17 cellular contexts compared by ENCODE assay signal in genomic region chr19:17743874-17744273, GRCh38. TPM values are rescaled to one million over a fixed set of nuclear protein-coding genes. Genes with fewer than 3 reads are reported as not detected.
A peak's percentile ranks its signal among the peaks of the same experiment; 100 is the strongest.
DNase-seq lines count a peak whose midpoint lies in the region; ATAC-seq, FAIRE-seq and TF ChIP-seq lines count a peak whose summit lies in the region.
"Had no signal": no experiment of that assay in that cellular context is flagged by ENCODE, and none has a peak within 500 bp of the region (broad histone marks: within the 10 kb centered on the region; RNA-seq: fewer than 3 reads in every experiment).

No MANE protein-coding gene starts in this region.

- no peak overlapping the region for H2BK15ac ChIP-seq in mesendoderm (replicated peaks; ENCODE audit: low read depth)

- H3K36me3 ChIP-seq in bronchial epithelial cell (ENCODE audit: control insufficient read depth, insufficient read depth, low read length) (no peaks in the 10 kb centered on the region), mesendoderm (ENCODE audit: control insufficient read depth, insufficient read depth, low read length) (no peaks in the 10 kb centered on the region)
- H3K36me3 ChIP-seq: pancreas, SJCRH30 had no signal

- CTCF ChIA-PET in activated CD4-positive, alpha-beta T cell treated with anti-CD3 and anti-CD28 coated beads, Interleukin-2, amount 10 ng/mL, durations not matched to agents 7 days and 5 days (lab: Charles Lee), result interaction anchor here (0.6 to 4.0 kb wide), 3 partner anchors 13 to 55 kb away, joined by 3 to 20 read pairs (median 6); partner anchors contain the start of gene MAP1S

- H3K79me2 ChIP-seq in mesendoderm (ENCODE audit: control insufficient read depth, insufficient read depth, low read length), result no peaks in the 10 kb centered on the region

- H3K27ac Mint-ChIP-seq in activated CD4-positive, alpha-beta T cell treated with anti-CD3 and anti-CD28 coated beads, Interleukin-2, amount 10 ng/mL, durations not matched to agents 24 days and 14 days, result peak overlapping the region; percentile 79
- no peak overlapping the region for H3K27ac Mint-ChIP-seq in activated CD4-positive, alpha-beta T cell treated with anti-CD3 and anti-CD28 coated beads, Interleukin-2, amount 10 ng/mL, durations not matched to agents 7 days and 5 days

- H3K27me3 ChIP-seq in bronchial epithelial cell (ENCODE audit: control insufficient read depth, insufficient read depth, low read length) (no peaks in the 10 kb centered on the region), mesendoderm (ENCODE audit: insufficient read depth, low read length, poor library complexity) (no peaks in the 10 kb centered on the region)
- H3K27me3 ChIP-seq: pancreas, SJCRH30 had no signal

- no peak overlapping the region for H3K56ac ChIP-seq in mesendoderm (ENCODE audit: low read length)

- no peak overlapping the region for H3K27ac ChIP-seq in mesendoderm (ENCODE audit: low read depth, low read length)
- H3K27ac ChIP-seq: pancreas, SJCRH30, WERI-Rb-1 had no signal

- intact Hi-C loops in activated CD4-positive, alpha-beta T cell treated with anti-CD3 and anti-CD28 coated beads, Interleukin-2, amount 10 ng/mL, durations not matched to agents 24 days and 14 days (cut with micrococcal nuclease), result no loop called here

- peak; percentile 72 for DNase-seq in activated CD4-positive, alpha-beta T cell treated with anti-CD3 and anti-CD28 coated beads, Interleukin-2, amount 10 ng/mL, durations not matched to agents 24 days and 14 days
- DNase-seq in activated CD4-positive, alpha-beta T cell treated with anti-CD3 and anti-CD28 coated beads, Interleukin-2, amount 10 ng/mL, durations not matched to agents 7 days and 5 days, result no peak
- DNase-seq in NAMALWA (ENCODE audit: low spot score) (peak; percentile 63), bronchial epithelial cell (ENCODE audit: low read depth) (peak; percentile 33), mesendoderm (peak; percentile 70), Kasumi-1 (lab: John Stamatoyannopoulos, UW) (no peak), HPDE6-E6E7 (ENCODE audit: extremely low spot score) (no peak)
- DNase-seq: DND-41, NCI-H1694, pancreas, SJCRH30, WERI-Rb-1 had no signal

- H2BK120ac ChIP-seq in mesendoderm (ENCODE audit: low read depth, low read length), result no peak overlapping the region

- H3K79me1 ChIP-seq in mesendoderm (ENCODE audit: low read length), result no peaks in the 10 kb centered on the region

- H3K9ac ChIP-seq in mesendoderm (ENCODE audit: low read length), result no peak overlapping the region

- H3K23ac ChIP-seq in mesendoderm (ENCODE audit: low read length), result no peak overlapping the region

- no peak overlapping the region for H4K8ac ChIP-seq in mesendoderm (ENCODE audit: low read depth, low read length)

- H3K27me3 Mint-ChIP-seq in activated CD4-positive, alpha-beta T cell treated with anti-CD3 and anti-CD28 coated beads, Interleukin-2, amount 10 ng/mL, durations not matched to agents 24 days and 14 days, result no peaks in the 10 kb centered on the region
- H3K27me3 Mint-ChIP-seq in activated CD4-positive, alpha-beta T cell treated with anti-CD3 and anti-CD28 coated beads, Interleukin-2, amount 10 ng/mL, durations not matched to agents 7 days and 5 days, result no peaks in the 10 kb centered on the region

- no peak overlapping the region for H2AK5ac ChIP-seq in mesendoderm (ENCODE audit: low read length)

- no peak overlapping the region for H3K18ac ChIP-seq in mesendoderm (ENCODE audit: low read length)

- H3K4me1 Mint-ChIP-seq in activated CD4-positive, alpha-beta T cell treated with anti-CD3 and anti-CD28 coated beads, Interleukin-2, amount 10 ng/mL, durations not matched to agents 24 days and 14 days, result peaks cover 20% of the 10 kb centered on the region
- H3K4me1 Mint-ChIP-seq in activated CD4-positive, alpha-beta T cell treated with anti-CD3 and anti-CD28 coated beads, Interleukin-2, amount 10 ng/mL, durations not matched to agents 7 days and 5 days, result peaks cover 41% of the 10 kb centered on the region

- no peak overlapping the region for H3K4me2 ChIP-seq in mesendoderm (ENCODE audit: low read length)

- no peak overlapping the region for H4K5ac ChIP-seq in mesendoderm (ENCODE audit: low read length)

- no peak for FAIRE-seq in bronchial epithelial cell (lab: Jason Lieb, UNC)
- FAIRE-seq: endometrium, H54, HTR-8/SVneo, pancreas had no signal

- no peak for ATAC-seq in HG03159 (IDR thresholded peaks at IDR 0.05; ENCODE audit: unreplicated experiment)
- ATAC-seq: pancreas had no signal

- POLR2A ChIA-PET in activated CD4-positive, alpha-beta T cell treated with anti-CD3 and anti-CD28 coated beads, Interleukin-2, amount 10 ng/mL, durations not matched to agents 7 days and 5 days (lab: Charles Lee), result no interaction called here

- no peak overlapping the region for H2BK5ac ChIP-seq in mesendoderm (ENCODE audit: low read length)

- WGBS in mesendoderm (ENCODE audit: extremely low coverage, insufficient coverage, low lambda C conversion rate), result no CpG with 5 or more reads among the region's 1 CpG

- H3K4ac ChIP-seq in mesendoderm (ENCODE audit: low read depth, low read length), result no peak overlapping the region

- H3K9me3 Mint-ChIP-seq in activated CD4-positive, alpha-beta T cell treated with anti-CD3 and anti-CD28 coated beads, Interleukin-2, amount 10 ng/mL, durations not matched to agents 24 days and 14 days, result no peaks in the 10 kb centered on the region
- no peaks in the 10 kb centered on the region for H3K9me3 Mint-ChIP-seq in activated CD4-positive, alpha-beta T cell treated with anti-CD3 and anti-CD28 coated beads, Interleukin-2, amount 10 ng/mL, durations not matched to agents 7 days and 5 days

- no peak for TF ChIP-seq CTCF in bronchial epithelial cell (IDR thresholded peaks at IDR 0.05; ENCODE audit: insufficient read depth, low read length, severe bottlenecking)

- H3K36me3 Mint-ChIP-seq in activated CD4-positive, alpha-beta T cell treated with anti-CD3 and anti-CD28 coated beads, Interleukin-2, amount 10 ng/mL, durations not matched to agents 24 days and 14 days (ENCODE audit: low read depth), result peaks cover 7% of the 10 kb centered on the region
- H3K36me3 Mint-ChIP-seq in activated CD4-positive, alpha-beta T cell treated with anti-CD3 and anti-CD28 coated beads, Interleukin-2, amount 10 ng/mL, durations not matched to agents 7 days and 5 days (ENCODE audit: low read depth), result peaks cover 1% of the 10 kb centered on the region

- H3K4me3 Mint-ChIP-seq in activated CD4-positive, alpha-beta T cell treated with anti-CD3 and anti-CD28 coated beads, Interleukin-2, amount 10 ng/mL, durations not matched to agents 24 days and 14 days, result no peak overlapping the region
- H3K4me3 Mint-ChIP-seq in activated CD4-positive, alpha-beta T cell treated with anti-CD3 and anti-CD28 coated beads, Interleukin-2, amount 10 ng/mL, durations not matched to agents 7 days and 5 days, result no peak overlapping the region

- H3K4me3 ChIP-seq in bronchial epithelial cell (ENCODE audit: low read depth, low read length) (no peak overlapping the region), mesendoderm (ENCODE audit: low read length) (no peak overlapping the region)
- H3K4me3 ChIP-seq: pancreas, SJCRH30 had no signal

- H3K4me1 ChIP-seq in mesendoderm (ENCODE audit: control insufficient read depth, low read depth, low read length), result no peaks in the 10 kb centered on the region
- H3K4me1 ChIP-seq: pancreas had no signal

RNA-seq across cellular contexts. Expression of gene FCHO1, which starts 7.4 kb away (rescaled TPM):
- total RNA-seq in activated CD4-positive, alpha-beta T cell treated with anti-CD3 and anti-CD28 coated beads, Interleukin-2, amount 10 ng/mL, durations not matched to agents 24 days and 14 days, result 91.9 and 96.2 TPM in 2 replicates
- 10 to 100 TPM; 76.3 to 84.1 TPM for total RNA-seq in activated CD4-positive, alpha-beta T cell treated with anti-CD3 and anti-CD28 coated beads, Interleukin-2, amount 10 ng/mL, durations not matched to agents 7 days and 5 days
- total RNA-seq in bronchial epithelial cell, result 0.26 and 0.90 TPM in 2 replicates
- 11.5 TPM for polyA plus RNA-seq in mesendoderm (2013, experiment 1 of 2)
- polyA plus RNA-seq in mesendoderm (2013, experiment 2 of 2), result 11.3 TPM

RNA-seq across cellular contexts. Expression of gene MAP1S, which starts 24.6 kb away (rescaled TPM):
- 69.0 and 70.3 TPM in 2 replicates for total RNA-seq in activated CD4-positive, alpha-beta T cell treated with anti-CD3 and anti-CD28 coated beads, Interleukin-2, amount 10 ng/mL, durations not matched to agents 24 days and 14 days
- total RNA-seq in activated CD4-positive, alpha-beta T cell treated with anti-CD3 and anti-CD28 coated beads, Interleukin-2, amount 10 ng/mL, durations not matched to agents 7 days and 5 days, result 10 to 100 TPM; 75.3 to 75.7 TPM
- 3.7 and 15.9 TPM in 2 replicates for total RNA-seq in bronchial epithelial cell
- polyA plus RNA-seq in mesendoderm (2013, experiment 1 of 2), result 51.4 TPM
- polyA plus RNA-seq in mesendoderm (2013, experiment 2 of 2), result 54.7 TPM

RNA-seq across cellular contexts. Expression of gene B3GNT3, which starts 51.1 kb away (rescaled TPM):
- not detected in 2 replicates for total RNA-seq in activated CD4-positive, alpha-beta T cell treated with anti-CD3 and anti-CD28 coated beads, Interleukin-2, amount 10 ng/mL, durations not matched to agents 24 days and 14 days
- total RNA-seq in activated CD4-positive, alpha-beta T cell treated with anti-CD3 and anti-CD28 coated beads, Interleukin-2, amount 10 ng/mL, durations not matched to agents 7 days and 5 days, result under 1 TPM; 0.35 to 0.81 TPM
- total RNA-seq in bronchial epithelial cell, result 11.6 and 27.4 TPM in 2 replicates
- 0.29 TPM for polyA plus RNA-seq in mesendoderm (2013, experiment 1 of 2)
- polyA plus RNA-seq in mesendoderm (2013, experiment 2 of 2), result 0.24 TPM
- total RNA-seq: SJCRH30 had no signal
- polyA plus RNA-seq: AG04450 had no signal

RNA-seq across cellular contexts. Expression of gene UNC13A, which starts 55.7 kb away (rescaled TPM):
- total RNA-seq in activated CD4-positive, alpha-beta T cell treated with anti-CD3 and anti-CD28 coated beads, Interleukin-2, amount 10 ng/mL, durations not matched to agents 24 days and 14 days, result 0.02 TPM in 2 replicates
- under 1 TPM; 0.02 to 0.04 TPM for total RNA-seq in activated CD4-positive, alpha-beta T cell treated with anti-CD3 and anti-CD28 coated beads, Interleukin-2, amount 10 ng/mL, durations not matched to agents 7 days and 5 days
- total RNA-seq in bronchial epithelial cell, result under 0.01 TPM in 1 of 2 replicates, not detected in the other
- polyA plus RNA-seq in mesendoderm (2013, experiment 1 of 2), result 11.5 TPM
- polyA plus RNA-seq in mesendoderm (2013, experiment 2 of 2), result 11.3 TPM

Comparison
In these comparisons a context has a peak if more than half of its experiments do, and no peak if none do; other contexts are left out.
1. DNase-seq: peak in activated CD4-positive, alpha-beta T cell treated with anti-CD3 and anti-CD28 coated beads, Interleukin-2, amount 10 ng/mL, durations not matched to agents 24 days and 14 days (single experiment), NAMALWA (single experiment), bronchial epithelial cell (single experiment) and mesendoderm (single experiment); none in activated CD4-positive, alpha-beta T cell treated with anti-CD3 and anti-CD28 coated beads, Interleukin-2, amount 10 ng/mL, durations not matched to agents 7 days and 5 days (single experiment), Kasumi-1 (0 of 2) and HPDE6-E6E7 (single experiment).
2. RNA of gene FCHO1, which starts 7.4 kb away (total RNA-seq): 91.9 to 96.2 TPM in activated CD4-positive, alpha-beta T cell treated with anti-CD3 and anti-CD28 coated beads, Interleukin-2, amount 10 ng/mL, durations not matched to agents 24 days and 14 days and 76.3 to 84.1 TPM in activated CD4-positive, alpha-beta T cell treated with anti-CD3 and anti-CD28 coated beads, Interleukin-2, amount 10 ng/mL, durations not matched to agents 7 days and 5 days; 0.26 to 0.90 TPM in bronchial epithelial cell; every median in the first group is over 10 times any median in the second.